Comparison of ENCODE assay signal across 24 cellular contexts in the genomic region with DNA sequence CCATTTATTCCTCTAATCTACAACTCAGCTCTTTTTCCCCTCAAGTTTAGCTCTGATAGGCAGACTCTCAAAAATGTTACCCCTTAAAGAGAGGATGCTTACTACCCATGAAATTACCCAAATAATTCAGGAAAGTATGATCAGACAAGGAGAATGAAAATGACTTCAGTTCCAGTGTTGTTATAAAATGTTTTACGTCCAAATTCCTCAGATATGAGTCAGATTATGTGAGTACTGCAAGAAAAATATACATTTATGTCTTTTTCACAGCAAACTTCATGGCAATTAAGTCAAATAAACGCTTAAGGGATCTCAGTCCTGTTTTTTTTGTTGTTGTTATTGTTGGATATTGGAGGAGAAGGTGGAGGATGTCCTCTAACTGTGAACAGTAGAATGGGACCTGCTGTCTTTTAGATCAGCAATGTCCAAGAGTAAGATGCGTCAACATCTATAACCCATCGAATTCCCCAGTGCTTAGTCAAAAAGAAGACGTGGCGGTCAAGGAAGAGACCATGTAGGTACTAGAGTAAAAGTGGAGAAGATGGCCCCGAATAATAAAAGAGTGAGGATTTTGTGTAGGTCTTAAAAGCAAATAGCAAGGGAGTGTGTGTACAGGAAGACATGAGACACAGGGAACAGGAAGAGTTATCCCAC.
DNase-seq lines count a peak whose midpoint lies in the region; ATAC-seq and TF ChIP-seq lines count a peak whose summit lies in the region.
"Had no signal": no experiment of that assay in that cellular context is flagged by ENCODE, and none has a peak within 500 bp of the region (broad histone marks: within the 10 kb centered on the region; RNA-seq: fewer than 3 reads in every experiment).

No MANE protein-coding gene starts in this region.

- ATAC-seq in foreskin keratinocyte (no peak), GM19395 (IDR thresholded peaks at IDR 0.05; ENCODE audit: unreplicated experiment) (no peak), HG03432 (IDR thresholded peaks at IDR 0.05; ENCODE audit: unreplicated experiment) (no peak)
- ATAC-seq: activated naive CD4-positive, alpha-beta T cell treated with anti-CD3 and anti-CD28 coated beads, Interleukin-2, amount 50 U/mL, for 72 hours; effector memory CD8-positive, alpha-beta T cell; gastrocnemius medialis; right lobe of liver had no signal

- in situ Hi-C loops in astrocyte of the spinal cord (cut with HindIII; ENCODE audit: low sequenced_read_pairs): no loop called here

- intact Hi-C loops in CD14-positive monocyte (cut with micrococcal nuclease): no loop called here

- H3K4me3 Mint-ChIP-seq in CD14-positive monocyte: no peak overlapping the region
- H3K4me3 Mint-ChIP-seq: activated CD4-positive, alpha-beta memory T cell treated with anti-CD3 and anti-CD28 coated beads, Interleukin-2, amount 10 ng/mL, durations not matched to agents 7 days and 5 days; activated T-cell treated with anti-CD3 and anti-CD28 coated beads, Interleukin-2, amount 50 U/mL, for 24 hours; central memory CD8-positive, alpha-beta T cell; effector memory CD8-positive, alpha-beta T cell had no signal

- peak overlapping the region; percentile 64 for H3K27ac ChIP-seq in ACC112 (ENCODE audit: low read depth, low read length)
- no peak overlapping the region for H3K27ac ChIP-seq in foreskin keratinocyte
- no peak overlapping the region for H3K27ac ChIP-seq in SJCRH30
- H3K27ac ChIP-seq: gastrocnemius medialis, left ventricle myocardium inferior, right lobe of liver, stomach, WERI-Rb-1 had no signal

- H3K9me3 Mint-ChIP-seq in CD14-positive monocyte: peaks cover 0 to 2% (median 0%) of the 10 kb centered on the region in 7 donors
- H3K9me3 Mint-ChIP-seq: activated CD4-positive, alpha-beta memory T cell treated with anti-CD3 and anti-CD28 coated beads, Interleukin-2, amount 10 ng/mL, durations not matched to agents 7 days and 5 days; activated naive CD4-positive, alpha-beta T cell treated with anti-CD3 and anti-CD28 coated beads, Interleukin-2, amount 50 U/mL, for 72 hours; activated T-cell treated with anti-CD3 and anti-CD28 coated beads, Interleukin-2, amount 50 U/mL, for 24 hours had no signal

- H3K27ac Mint-ChIP-seq in CD14-positive monocyte: no peak overlapping the region
- H3K27ac Mint-ChIP-seq: activated CD4-positive, alpha-beta memory T cell treated with anti-CD3 and anti-CD28 coated beads, Interleukin-2, amount 10 ng/mL, durations not matched to agents 7 days and 5 days; activated naive CD4-positive, alpha-beta T cell treated with anti-CD3 and anti-CD28 coated beads, Interleukin-2, amount 50 U/mL, for 72 hours; activated T-cell treated with anti-CD3 and anti-CD28 coated beads, Interleukin-2, amount 50 U/mL, for 24 hours; effector memory CD8-positive, alpha-beta T cell had no signal

- no peaks in the 10 kb centered on the region for H3K9me3 ChIP-seq in SJCRH30 (replicated peaks)
- H3K9me3 ChIP-seq: gastrocnemius medialis, left ventricle myocardium inferior, right lobe of liver, stomach had no signal

- no peaks in the 10 kb centered on the region for H3K36me3 Mint-ChIP-seq in CD14-positive monocyte
- H3K36me3 Mint-ChIP-seq: activated naive CD4-positive, alpha-beta T cell treated with anti-CD3 and anti-CD28 coated beads, Interleukin-2, amount 50 U/mL, for 72 hours had no signal

- H3K4me3 ChIP-seq in ACC112 (ENCODE audit: low read depth, low read length) (peak overlapping the region; percentile 3; the same call in 1 of the 2 replicates), astrocyte of the spinal cord (ENCODE audit: low read depth, low read length) (no peak overlapping the region), SJCRH30 (no peak overlapping the region)
- H3K4me3 ChIP-seq: gastrocnemius medialis, left ventricle myocardium inferior, right lobe of liver, stomach had no signal

- no peaks in the 10 kb centered on the region for H3K36me3 ChIP-seq in ACC112 (ENCODE audit: insufficient read depth, low read length)
- no peaks in the 10 kb centered on the region for H3K36me3 ChIP-seq in SJCRH30
- H3K36me3 ChIP-seq: gastrocnemius medialis, left ventricle myocardium inferior, right lobe of liver, stomach, WERI-Rb-1 had no signal

- H3K27me3 Mint-ChIP-seq in CD14-positive monocyte (ENCODE audit: low read depth in 3 of 3): peaks cover 0 to 4% (median 1%) of the 10 kb centered on the region in 3 donors
- H3K27me3 Mint-ChIP-seq: activated CD4-positive, alpha-beta memory T cell treated with anti-CD3 and anti-CD28 coated beads, Interleukin-2, amount 10 ng/mL, durations not matched to agents 7 days and 5 days; central memory CD8-positive, alpha-beta T cell; effector memory CD8-positive, alpha-beta T cell had no signal

- no peaks in the 10 kb centered on the region for H3K4me1 Mint-ChIP-seq in CD14-positive monocyte
- H3K4me1 Mint-ChIP-seq: activated CD4-positive, alpha-beta memory T cell treated with anti-CD3 and anti-CD28 coated beads, Interleukin-2, amount 10 ng/mL, durations not matched to agents 7 days and 5 days; central memory CD8-positive, alpha-beta T cell had no signal

- H2AFZ ChIP-seq in ACC112 (ENCODE audit: low read length, unreplicated experiment): peak overlapping the region; percentile 70

- TF ChIP-seq CTCF in astrocyte of the spinal cord (IDR thresholded peaks at IDR 0.05; ENCODE audit: low read depth, low read length) (no peak), foreskin keratinocyte (conservative IDR thresholded peaks at IDR 0.05) (no peak), CD14-positive monocyte (IDR thresholded peaks at IDR 0.05) (no peak)

- peaks cover 36% of the 10 kb centered on the region for H3K4me1 ChIP-seq in ACC112 (ENCODE audit: control insufficient read depth, insufficient read depth, low read length, unreplicated experiment)
- peaks cover 41% of the 10 kb centered on the region for H3K4me1 ChIP-seq in foreskin keratinocyte
- peaks cover 5% of the 10 kb centered on the region; the same call in 1 of the 2 replicates for H3K4me1 ChIP-seq in SJCRH30
- H3K4me1 ChIP-seq: gastrocnemius medialis, left ventricle myocardium inferior had no signal

- H3K27me3 ChIP-seq in ACC112 (ENCODE audit: insufficient read depth, low read length) (no peaks in the 10 kb centered on the region), foreskin keratinocyte (no peaks in the 10 kb centered on the region), SJCRH30 (no peaks in the 10 kb centered on the region)
- H3K27me3 ChIP-seq: gastrocnemius medialis, right lobe of liver had no signal

- no peaks in the 10 kb centered on the region for H3K79me2 ChIP-seq in ACC112 (ENCODE audit: control insufficient read depth, insufficient read depth, low read length, unreplicated experiment)

- DNase-seq in LHCN-M2 (ENCODE audit: low read depth) (peak; percentile 37), astrocyte of the spinal cord (ENCODE audit: low read depth, low spot score) (peak; percentile 85), foreskin keratinocyte (peak; percentile 44 to 72), SJCRH30 (no peak), CD14-positive monocyte (ENCODE audit: low spot score) (no peak)
- DNase-seq: ACHN; activated CD4-positive, alpha-beta memory T cell treated with anti-CD3 and anti-CD28 coated beads, Interleukin-2, amount 10 ng/mL, durations not matched to agents 7 days and 5 days; activated T-cell treated with anti-CD3 and anti-CD28 coated beads, Interleukin-2, amount 50 U/mL, for 24 hours; effector memory CD8-positive, alpha-beta T cell; gastrocnemius medialis; GF-D8; Kasumi-1; left ventricle myocardium inferior; NCI-H1417 treated with DMSO at 0.1 percent for 48 hours; occipital lobe; right lobe of liver; stimulated activated CD4-positive, alpha-beta T cell treated with anti-CD3 and anti-CD28 coated beads, Interleukin-2, amount 100 ng/mL, for 24 hours; stomach; WERI-Rb-1 had no signal

Comparison
In these comparisons a context has a peak if more than half of its experiments do, and no peak if none do; other contexts are left out.
1. DNase-seq: peak in LHCN-M2 (single experiment), astrocyte of the spinal cord (single experiment) and foreskin keratinocyte (2 of 2); none in SJCRH30 (0 of 2) and CD14-positive monocyte (single experiment).